25 cellular contexts compared by ENCODE assay signal in genomic region chr2:16121986-16122390, GRCh38.
"Had no signal": no experiment of that assay in that cellular context is flagged by ENCODE, and none has a peak within 500 bp of the region (broad histone marks: within the 10 kb centered on the region; RNA-seq: fewer than 3 reads in every experiment).

No MANE protein-coding gene starts in this region.

- H3K36me3 ChIP-seq: neutrophil, ovary, right lobe of liver, sigmoid colon, suprapubic skin, tibial artery, transverse colon, upper lobe of right lung, uterus had no signal

- H3K9me3 ChIP-seq: neutrophil, ovary, psoas muscle, right lobe of liver, sigmoid colon, suprapubic skin, testis, tibial artery, transverse colon, upper lobe of right lung, uterus had no signal

- H3K27ac ChIP-seq: neutrophil, ovary, parathyroid adenoma, psoas muscle, right lobe of liver, sigmoid colon, suprapubic skin, testis, tibial artery, transverse colon, upper lobe of right lung, uterus had no signal

- H3K4me1 ChIP-seq: parathyroid adenoma, psoas muscle, right lobe of liver, sigmoid colon, suprapubic skin, testis, tibial artery, upper lobe of right lung, uterus had no signal

- H3K4me3 ChIP-seq: ovary, psoas muscle, right lobe of liver, sigmoid colon, suprapubic skin, testis, tibial artery, transverse colon, upper lobe of right lung, uterus had no signal

- H3K27me3 ChIP-seq: neutrophil, ovary, right lobe of liver, testis, transverse colon, upper lobe of right lung, uterus had no signal

- DNase-seq: naive thymus-derived CD8-positive, alpha-beta T cell; nephron progenitor cell; nucleus accumbens; ovary; posterior cingulate gyrus; psoas muscle; right cardiac atrium; right lobe of liver; sigmoid colon; small intestine; stimulated activated CD4-positive, alpha-beta T cell treated with anti-CD3 and anti-CD28 coated beads, Interleukin-15, amount 100 ng/mL, for 24 hours; stimulated activated CD4-positive, alpha-beta T cell treated with anti-CD3 and anti-CD28 coated beads, Interleukin-2, amount 100 ng/mL, for 24 hours; stimulated activated CD4-positive, alpha-beta T cell treated with anti-CD3 and anti-CD28 coated beads, Interleukin-2, amount 100 ng/mL, for 48 hours; stimulated activated CD4-positive, alpha-beta T cell treated with anti-CD3 and anti-CD28 coated beads, Interleukin-4, amount 100 ng/mL, for 24 hours; stimulated activated naive B cell treated with anti-CD40 and anti-IgM and Interleukin-4, amounts not matched to agents 10 μg/mL and 1 μg/mL and 100 μg/mL, for 72 hours; stimulated activated naive CD4-positive, alpha-beta T cell treated with Interleukin-2 at 50 U/mL for 16 hours; substantia nigra; testis; tibial artery; transverse colon; upper lobe of right lung; uterus had no signal
